21 cellular contexts compared by ENCODE assay signal in the genomic region with DNA sequence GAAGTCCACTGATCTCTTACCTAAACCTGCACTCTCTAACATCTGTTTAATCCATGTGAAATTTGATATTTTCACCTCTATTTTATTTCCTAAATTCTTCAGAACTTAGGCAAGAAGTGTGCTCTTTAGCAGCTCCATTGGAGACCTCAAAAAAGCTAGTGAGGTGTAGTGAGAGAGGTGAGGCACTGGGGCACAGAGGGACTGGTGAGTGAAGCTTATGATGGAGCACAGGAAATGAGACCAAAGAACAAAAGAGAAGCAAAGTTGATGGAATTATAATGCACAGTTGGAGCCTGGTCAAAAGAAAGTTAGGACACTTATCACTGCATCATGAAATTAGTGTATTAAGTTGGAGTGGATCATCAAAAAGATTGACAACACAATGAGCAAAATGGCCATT.
"Had no signal": no experiment of that assay in that cellular context is flagged by ENCODE, and none has a peak within 500 bp of the region (broad histone marks: within the 10 kb centered on the region; RNA-seq: fewer than 3 reads in every experiment).

No MANE protein-coding gene starts in this region.

- H3K4me1 ChIP-seq: gastrocnemius medialis, neural progenitor cell, psoas muscle, sigmoid colon, tibial nerve, upper lobe of left lung had no signal

- DNase-seq: dorsolateral prefrontal cortex; effector CD4-positive, alpha-beta T cell; foreskin fibroblast; gastrocnemius medialis; head of caudate nucleus; kidney; mesenchymal stem cell; midbrain; naive thymus-derived CD4-positive, alpha-beta T cell; nucleus accumbens; posterior cingulate gyrus; psoas muscle; right cardiac atrium; sigmoid colon; stimulated activated naive B cell treated with anti-CD40 and anti-IgM and Interleukin-4, amounts not matched to agents 10 μg/mL and 1 μg/mL and 100 μg/mL, for 72 hours; upper lobe of left lung had no signal

- H3K36me3 ChIP-seq: gastrocnemius medialis, neural progenitor cell, sigmoid colon, thoracic aorta, tibial nerve, upper lobe of left lung had no signal

- H3K4me3 ChIP-seq: dorsolateral prefrontal cortex, gastrocnemius medialis, neural progenitor cell, psoas muscle, sigmoid colon, thoracic aorta, tibial nerve, upper lobe of left lung had no signal

- H3K9me3 ChIP-seq: gastrocnemius medialis, psoas muscle, sigmoid colon, thoracic aorta, tibial nerve, upper lobe of left lung had no signal

- H3K4me2 ChIP-seq: neural progenitor cell had no signal

- H3K9ac ChIP-seq: neural progenitor cell had no signal

- ATAC-seq: esophagus mucosa; gastrocnemius medialis; left lobe of liver; naive thymus-derived CD4-positive, alpha-beta T cell; psoas muscle; right cardiac atrium; stimulated activated naive B cell treated with anti-CD40 and anti-IgM and Interleukin-4, amounts not matched to agents 10 μg/mL and 1 μg/mL and 100 μg/mL, for 72 hours had no signal

- H3K27ac ChIP-seq: dorsolateral prefrontal cortex, gastrocnemius medialis, neural progenitor cell, psoas muscle, sigmoid colon, thoracic aorta, tibial nerve, upper lobe of left lung had no signal

- H3K27me3 ChIP-seq: dorsolateral prefrontal cortex, gastrocnemius medialis, neural progenitor cell, sigmoid colon, tibial nerve, upper lobe of left lung had no signal

- H2AFZ ChIP-seq: neural progenitor cell had no signal
